ENCODE assay signal across 1 cellular context in genomic region chr1:17574502-17574901, GRCh38.
TF ChIP-seq lines count a peak whose summit lies in the region.

No MANE protein-coding gene starts in this region.

TF ChIP-seq in K562, 482 proteins besides CTCF, POLR2A, EP300 and RAD21:
- TF ChIP-seq, protein P1, sequence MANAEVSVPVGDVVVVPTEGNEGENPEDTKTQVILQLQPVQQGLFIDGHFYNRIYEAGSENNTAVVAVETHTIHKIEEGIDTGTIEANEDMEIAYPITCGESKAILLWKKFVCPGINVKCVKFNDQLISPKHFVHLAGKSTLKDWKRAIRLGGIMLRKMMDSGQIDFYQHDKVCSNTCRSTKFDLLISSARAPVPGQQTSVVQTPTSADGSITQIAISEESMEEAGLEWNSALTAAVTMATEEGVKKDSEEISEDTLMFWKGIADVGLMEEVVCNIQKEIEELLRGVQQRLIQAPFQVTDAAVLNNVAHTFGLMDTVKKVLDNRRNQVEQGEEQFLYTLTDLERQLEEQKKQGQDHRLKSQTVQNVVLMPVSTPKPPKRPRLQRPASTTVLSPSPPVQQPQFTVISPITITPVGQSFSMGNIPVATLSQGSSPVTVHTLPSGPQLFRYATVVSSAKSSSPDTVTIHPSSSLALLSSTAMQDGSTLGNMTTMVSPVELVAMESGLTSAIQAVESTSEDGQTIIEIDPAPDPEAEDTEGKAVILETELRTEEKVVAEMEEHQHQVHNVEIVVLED (CRISPR knock-in tag; IDR thresholded peaks at IDR 0.05) = no peak
- TF ChIP-seq RBBP5 (IDR thresholded peaks at IDR 0.05; ENCODE audit: borderline replicate concordance, insufficient read depth, low read length, poor library complexity, severe bottlenecking) (no peak), BRCA1 (IDR thresholded peaks at IDR 0.05) (no peak), BRCA1 (CRISPR knock-in tag; IDR thresholded peaks at IDR 0.05) (no peak), CTBP1 (IDR thresholded peaks at IDR 0.05; ENCODE audit: borderline replicate concordance) (no peak), CBFB (CRISPR knock-in tag; IDR thresholded peaks at IDR 0.05) (no peak), ZNF274 (IDR thresholded peaks at IDR 0.05; ENCODE audit: borderline replicate concordance, low read depth, low read length) (no peak), ZNF263 (CRISPR knock-in tag; IDR thresholded peaks at IDR 0.05; ENCODE audit: borderline replicate concordance) (no peak), ZFP1 (CRISPR knock-in tag; IDR thresholded peaks at IDR 0.05) (no peak), CBFA2T3 (IDR thresholded peaks at IDR 0.05) (no peak), NKRF (IDR thresholded peaks at IDR 0.05; ENCODE audit: borderline replicate concordance) (no peak), C11orf30 (IDR thresholded peaks at IDR 0.05; ENCODE audit: low read depth) (no peak), ZBTB34 (CRISPR knock-in tag; IDR thresholded peaks at IDR 0.05) (no peak), MGA (IDR thresholded peaks at IDR 0.05) (no peak)
- TF ChIP-seq, protein P2, sequence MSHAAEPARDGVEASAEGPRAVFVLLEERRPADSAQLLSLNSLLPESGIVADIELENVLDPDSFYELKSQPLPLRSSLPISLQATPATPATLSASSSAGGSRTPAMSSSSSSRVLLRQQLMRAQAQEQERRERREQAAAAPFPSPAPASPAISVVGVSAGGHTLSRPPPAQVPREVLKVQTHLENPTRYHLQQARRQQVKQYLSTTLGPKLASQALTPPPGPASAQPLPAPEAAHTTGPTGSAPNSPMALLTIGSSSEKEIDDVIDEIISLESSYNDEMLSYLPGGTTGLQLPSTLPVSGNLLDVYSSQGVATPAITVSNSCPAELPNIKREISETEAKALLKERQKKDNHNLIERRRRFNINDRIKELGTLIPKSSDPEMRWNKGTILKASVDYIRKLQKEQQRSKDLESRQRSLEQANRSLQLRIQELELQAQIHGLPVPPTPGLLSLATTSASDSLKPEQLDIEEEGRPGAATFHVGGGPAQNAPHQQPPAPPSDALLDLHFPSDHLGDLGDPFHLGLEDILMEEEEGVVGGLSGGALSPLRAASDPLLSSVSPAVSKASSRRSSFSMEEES (CRISPR knock-in tag; IDR thresholded peaks at IDR 0.05) = no peak
- TF ChIP-seq, protein P3, sequence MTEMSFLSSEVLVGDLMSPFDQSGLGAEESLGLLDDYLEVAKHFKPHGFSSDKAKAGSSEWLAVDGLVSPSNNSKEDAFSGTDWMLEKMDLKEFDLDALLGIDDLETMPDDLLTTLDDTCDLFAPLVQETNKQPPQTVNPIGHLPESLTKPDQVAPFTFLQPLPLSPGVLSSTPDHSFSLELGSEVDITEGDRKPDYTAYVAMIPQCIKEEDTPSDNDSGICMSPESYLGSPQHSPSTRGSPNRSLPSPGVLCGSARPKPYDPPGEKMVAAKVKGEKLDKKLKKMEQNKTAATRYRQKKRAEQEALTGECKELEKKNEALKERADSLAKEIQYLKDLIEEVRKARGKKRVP (CRISPR knock-in tag; IDR thresholded peaks at IDR 0.05) = no peak
- TF ChIP-seq, protein P4, sequence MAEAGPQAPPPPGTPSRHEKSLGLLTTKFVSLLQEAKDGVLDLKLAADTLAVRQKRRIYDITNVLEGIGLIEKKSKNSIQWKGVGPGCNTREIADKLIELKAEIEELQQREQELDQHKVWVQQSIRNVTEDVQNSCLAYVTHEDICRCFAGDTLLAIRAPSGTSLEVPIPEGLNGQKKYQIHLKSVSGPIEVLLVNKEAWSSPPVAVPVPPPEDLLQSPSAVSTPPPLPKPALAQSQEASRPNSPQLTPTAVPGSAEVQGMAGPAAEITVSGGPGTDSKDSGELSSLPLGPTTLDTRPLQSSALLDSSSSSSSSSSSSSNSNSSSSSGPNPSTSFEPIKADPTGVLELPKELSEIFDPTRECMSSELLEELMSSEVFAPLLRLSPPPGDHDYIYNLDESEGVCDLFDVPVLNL (CRISPR knock-in tag; IDR thresholded peaks at IDR 0.05; ENCODE audit: low read depth) = no peak
TF ChIP-seq in K562: peak in this region for 0.
